21 cellular contexts compared by ENCODE assay signal in the genomic region with DNA sequence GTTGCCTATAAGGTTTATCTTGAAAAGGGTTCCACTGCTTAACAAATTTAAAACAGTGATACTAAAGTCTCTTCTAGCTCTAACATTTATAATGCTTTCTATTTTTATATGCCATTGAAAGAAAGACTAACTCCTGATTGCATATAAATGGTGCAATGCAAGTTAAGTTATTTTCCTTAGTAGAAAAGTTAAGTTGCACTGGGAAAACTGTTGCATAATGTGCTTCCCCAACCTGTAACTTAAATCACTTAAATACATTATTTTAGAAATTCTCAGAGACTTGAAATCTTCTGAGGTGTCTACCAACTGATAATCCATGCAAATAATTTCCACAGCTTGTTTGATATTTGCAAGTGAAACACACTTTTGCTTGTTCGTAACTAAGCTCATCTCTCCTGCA.
DNase-seq lines count a peak whose midpoint lies in the region; ATAC-seq, FAIRE-seq and TF ChIP-seq lines count a peak whose summit lies in the region.
"Had no signal": no experiment of that assay in that cellular context is flagged by ENCODE, and none has a peak within 500 bp of the region (broad histone marks: within the 10 kb centered on the region; RNA-seq: fewer than 3 reads in every experiment).

No MANE protein-coding gene starts in this region.

- WGBS in A549 (ENCODE audit: missing lambda C conversion rate) = 91% methylated on average over 1 of the region's 1 CpG

- CTCF ChIA-PET in A549 (lab: Yijun Ruan, JAX) = interaction anchor here (1.6 to 1.9 kb wide), 2 partner anchors 13 to 37 kb away, joined by 3 to 5 read pairs; no protein-coding TSS in a partner anchor
- CTCF ChIA-PET in CD4-positive, alpha-beta memory T cell (lab: Charles Lee; ENCODE audit: partially characterized antibody) = interaction anchor here (0.7 to 4.9 kb wide), 12 partner anchors 11 to 350 kb away, joined by 3 to 61 read pairs (median 4); partner anchors contain the start of gene IVNS1ABP

- H3K4me1 ChIP-seq in A549 = 0 out of 3 replicates have a peak, but pooled peaks cover 6% of the 10 kb centered on the region
- H3K4me1 ChIP-seq in CD4-positive, alpha-beta memory T cell (ENCODE audit: insufficient read depth, low read length) = peaks cover 44% of the 10 kb centered on the region
- peaks cover 13% of the 10 kb centered on the region for H3K4me1 ChIP-seq in left ventricle myocardium inferior
- H3K4me1 ChIP-seq: colonic mucosa, gastrocnemius medialis, sigmoid colon had no signal

- H3K36me3 ChIP-seq in CD4-positive, alpha-beta memory T cell (ENCODE audit: insufficient read depth, low read length) = no peaks in the 10 kb centered on the region
- no peaks in the 10 kb centered on the region for H3K36me3 ChIP-seq in left ventricle myocardium inferior
- H3K36me3 ChIP-seq: colonic mucosa, esophagus squamous epithelium, gastrocnemius medialis, sigmoid colon, tibial nerve had no signal

- no peak for TF ChIP-seq CTCF in A549 (IDR thresholded peaks at IDR 0.05)
- no peak for TF ChIP-seq CTCF in left ventricle myocardium inferior (IDR thresholded peaks at IDR 0.05; ENCODE audit: borderline replicate concordance)

- TF ChIP-seq RAD21 in A549 (conservative IDR thresholded peaks at IDR 0.05 in 1 of 2, IDR thresholded peaks at IDR 0.05 in 1 of 2) = no peak

- peaks cover 37 to 46% (median 42%) of the 10 kb centered on the region in 4 donors for H3K4me1 Mint-ChIP-seq in CD4-positive, alpha-beta memory T cell
- H3K4me1 Mint-ChIP-seq in T-helper 17 cell = peaks cover 43% of the 10 kb centered on the region
- H3K4me1 Mint-ChIP-seq: neural crest cell had no signal

- peaks cover 0 to 1% (median 0%) of the 10 kb centered on the region in 8 donors for H3K9me3 Mint-ChIP-seq in CD4-positive, alpha-beta memory T cell
- H3K9me3 Mint-ChIP-seq: CD8-positive, alpha-beta T cell; endodermal cell; GM23338; neural crest cell had no signal

- H3K36me3 Mint-ChIP-seq in CD4-positive, alpha-beta memory T cell = no peaks in the 10 kb centered on the region
- H3K36me3 Mint-ChIP-seq in T-helper 17 cell (ENCODE audit: low read depth) = peaks cover 4% of the 10 kb centered on the region
- H3K36me3 Mint-ChIP-seq: CD8-positive, alpha-beta T cell had no signal

- H3K27ac ChIP-seq in A549 = peak overlapping the region in 1 of 2 experiments; percentile 46; a peak in 1 of 6 replicates
- H3K27ac ChIP-seq in CD4-positive, alpha-beta memory T cell (ENCODE audit: low read depth, low read length) = no peak overlapping the region
- H3K27ac ChIP-seq in left ventricle myocardium inferior (replicated peaks) = no peak overlapping the region
- H3K27ac ChIP-seq: colonic mucosa, esophagus squamous epithelium, gastrocnemius medialis, sigmoid colon, tibial nerve had no signal

- no peak for TF ChIP-seq EP300 in A549 (IDR thresholded peaks at IDR 0.05)

- in situ Hi-C loops in G401 (cut with HindIII; ENCODE audit: low sequenced_read_pairs) = no loop called here

- no peak for TF ChIP-seq POLR2A in A549 (IDR thresholded peaks at IDR 0.05; ENCODE audit: low read length)

- peak overlapping the region in 6 of 7 donors; percentile 76 to 94 (median 88) for H3K27ac Mint-ChIP-seq in CD4-positive, alpha-beta memory T cell
- H3K27ac Mint-ChIP-seq in T-helper 17 cell = peak overlapping the region; percentile 98
- H3K27ac Mint-ChIP-seq: endodermal cell had no signal

- no peaks in the 10 kb centered on the region for H3K27me3 Mint-ChIP-seq in CD4-positive, alpha-beta memory T cell
- no peaks in the 10 kb centered on the region for H3K27me3 Mint-ChIP-seq in T-helper 17 cell

- no peak for FAIRE-seq in A549 (lab: Jason Lieb, UNC)
- FAIRE-seq: bronchial epithelial cell, islet of Langerhans had no signal

- ATAC-seq in A549 (no peak), T-helper 17 cell (no peak), GM21529 (IDR thresholded peaks at IDR 0.05; ENCODE audit: unreplicated experiment) (no peak)

- intact Hi-C loops in CD4-positive, alpha-beta memory T cell (cut with micrococcal nuclease) = no loop called here
- intact Hi-C loops in left ventricle myocardium inferior (cut with micrococcal nuclease) = no loop called here

- H3K4me3 Mint-ChIP-seq in CD4-positive, alpha-beta memory T cell = no peak overlapping the region
- no peak overlapping the region for H3K4me3 Mint-ChIP-seq in T-helper 17 cell
- H3K4me3 Mint-ChIP-seq: CD8-positive, alpha-beta T cell; endodermal cell; GM23338; neural crest cell had no signal

- no peaks in the 10 kb centered on the region for H3K9me3 ChIP-seq in A549
- no peaks in the 10 kb centered on the region for H3K9me3 ChIP-seq in CD4-positive, alpha-beta memory T cell (ENCODE audit: control insufficient read depth in 1 of 2, low read length in 2 of 2)
- H3K9me3 ChIP-seq in T-helper 17 cell (ENCODE audit: control insufficient read depth, low read length, poor library complexity, severe bottlenecking) = no peaks in the 10 kb centered on the region
- no peaks in the 10 kb centered on the region for H3K9me3 ChIP-seq in left ventricle myocardium inferior (replicated peaks)
- H3K9me3 ChIP-seq: colonic mucosa, esophagus squamous epithelium, gastrocnemius medialis, sigmoid colon, tibial nerve had no signal

- H3K4me3 ChIP-seq in A549 (no peak overlapping the region), left ventricle myocardium inferior (no peak overlapping the region)
- no peak overlapping the region for H3K4me3 ChIP-seq in CD4-positive, alpha-beta memory T cell (ENCODE audit: low read length in 2 of 2)
- H3K4me3 ChIP-seq: colonic mucosa, esophagus squamous epithelium, gastrocnemius medialis, GM23338, sigmoid colon, tibial nerve had no signal

- H3K27me3 ChIP-seq in CD4-positive, alpha-beta memory T cell (ENCODE audit: insufficient read depth, low read length) = no peaks in the 10 kb centered on the region
- no peaks in the 10 kb centered on the region for H3K27me3 ChIP-seq in left ventricle myocardium inferior (ENCODE audit: low read depth)
- H3K27me3 ChIP-seq: colonic mucosa, gastrocnemius medialis, sigmoid colon, tibial nerve had no signal

- DNase-seq in A549 (ENCODE audit: low read depth in 1 of 2, low spot score in 1 of 2) (no peak), T-helper 17 cell (no peak), fibroblast of peridontal ligament (ENCODE audit: extremely low read depth) (peak; percentile 72), G401 (ENCODE audit: low spot score) (no peak), left ventricle myocardium inferior (no peak)
- no peak for DNase-seq in CD4-positive, alpha-beta memory T cell
- DNase-seq in stimulated activated CD4-positive, alpha-beta T cell treated with anti-CD3 and anti-CD28 coated beads, Interleukin-2, amount 100 ng/mL, for 48 hours = no peak
- DNase-seq: activated naive CD4-positive, alpha-beta T cell; esophagus squamous epithelium; NCI-H446 treated with DMSO at 0.1 percent for 48 hours; sigmoid colon had no signal

- POLR2A ChIA-PET in A549 (lab: Yijun Ruan, JAX) = no interaction called here
- POLR2A ChIA-PET in CD4-positive, alpha-beta memory T cell (lab: Charles Lee; ENCODE audit: partially characterized antibody) = interaction anchor here (0.7 to 3.9 kb wide), 3 partner anchors 8 to 242 kb away, joined by 3 to 48 read pairs (median 7); partner anchors contain the start of gene IVNS1ABP

- H3K4me2 ChIP-seq in A549 = peak overlapping the region; percentile 3; the same call in 1 of the 3 replicates
- H3K4me2 ChIP-seq: GM23338 had no signal

TF ChIP-seq in A549, 52 proteins besides CTCF, POLR2A, EP300 and RAD21:
- TF ChIP-seq MAZ (IDR thresholded peaks at IDR 0.05; ENCODE audit: borderline replicate concordance, low read depth, low read length) (no peak), MAFK (IDR thresholded peaks at IDR 0.05; ENCODE audit: partially characterized antibody) (no peak), NFE2L2 (conservative IDR thresholded peaks at IDR 0.05; ENCODE audit: low read length) (no peak)
- TF ChIP-seq, protein P1, sequence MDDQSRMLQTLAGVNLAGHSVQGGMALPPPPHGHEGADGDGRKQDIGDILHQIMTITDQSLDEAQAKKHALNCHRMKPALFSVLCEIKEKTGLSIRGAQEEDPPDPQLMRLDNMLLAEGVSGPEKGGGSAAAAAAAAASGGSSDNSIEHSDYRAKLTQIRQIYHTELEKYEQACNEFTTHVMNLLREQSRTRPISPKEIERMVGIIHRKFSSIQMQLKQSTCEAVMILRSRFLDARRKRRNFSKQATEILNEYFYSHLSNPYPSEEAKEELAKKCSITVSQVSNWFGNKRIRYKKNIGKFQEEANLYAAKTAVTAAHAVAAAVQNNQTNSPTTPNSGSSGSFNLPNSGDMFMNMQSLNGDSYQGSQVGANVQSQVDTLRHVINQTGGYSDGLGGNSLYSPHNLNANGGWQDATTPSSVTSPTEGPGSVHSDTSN (IDR thresholded peaks at IDR 0.05) = no peak
